In genomic region chr12:119720349-119720748, GRCh38 we compare ENCODE assay signal across 8 cellular contexts.
"Had no signal": no experiment of that assay in that cellular context is flagged by ENCODE, and none has a peak within 500 bp of the region (broad histone marks: within the 10 kb centered on the region; RNA-seq: fewer than 3 reads in every experiment).

No MANE protein-coding gene starts in this region.

- FAIRE-seq: G401.6, GM12878, GM12891, GM12892, GM18507, GM19239 had no signal

- ATAC-seq: GM12878 had no signal

- H3K4me3 ChIP-seq: GM12878 had no signal

- DNase-seq: GDM1, GF-D8 had no signal
